In the genomic region with DNA sequence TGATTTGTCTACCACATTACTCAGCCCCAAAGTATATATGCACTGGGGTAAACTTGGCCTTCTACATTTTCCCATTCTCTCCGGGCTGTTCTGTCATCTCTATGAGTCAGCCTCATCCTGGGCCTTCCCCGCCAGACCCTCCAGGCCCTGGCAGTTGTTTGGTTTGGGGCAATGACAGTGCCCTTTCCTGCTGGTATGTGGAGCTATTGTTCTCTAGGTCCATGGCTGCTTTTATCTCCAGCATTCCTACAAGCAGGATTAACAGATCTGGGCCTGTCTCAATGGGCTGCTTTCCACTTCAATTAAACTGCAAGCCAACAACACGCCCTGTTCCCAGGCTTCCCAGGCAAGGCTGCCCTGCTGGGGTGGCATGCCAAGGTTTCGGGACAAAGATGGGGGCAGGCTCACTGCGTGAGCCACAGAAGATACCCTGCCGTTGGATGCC, we compare ENCODE assay signal across 11 cellular contexts.
A peak's percentile ranks its signal among the peaks of the same experiment; 100 is the strongest.
DNase-seq lines count a peak whose midpoint lies in the region; ATAC-seq and TF ChIP-seq lines count a peak whose summit lies in the region.
"Had no signal": no experiment of that assay in that cellular context is flagged by ENCODE, and none has a peak within 500 bp of the region (broad histone marks: within the 10 kb centered on the region; RNA-seq: fewer than 3 reads in every experiment).

No MANE protein-coding gene starts in this region.

- ATAC-seq in effector memory CD8-positive, alpha-beta T cell (replicated peaks), result no peak
- ATAC-seq in GM21390 (IDR thresholded peaks at IDR 0.05; ENCODE audit: unreplicated experiment), result no peak
- ATAC-seq: stimulated activated effector memory CD8-positive, alpha-beta T cell treated with anti-CD3 and anti-CD28 coated beads, Interleukin-12 subunit alpha, Interleukin-12 subunit beta, amount 100 ng/mL, for 72 hours had no signal

- no peak overlapping the region for H3K4me3 Mint-ChIP-seq in effector memory CD8-positive, alpha-beta T cell
- H3K4me3 Mint-ChIP-seq: activated naive CD8-positive, alpha-beta T cell; stimulated activated effector memory CD8-positive, alpha-beta T cell treated with anti-CD3 and anti-CD28 coated beads, Interleukin-12 subunit alpha, Interleukin-12 subunit beta, amount 100 ng/mL, for 72 hours had no signal

- WGBS in hepatocyte (ENCODE audit: low lambda C conversion rate, missing lambda C conversion rate), result 66% methylated on average over 6 of the region's 6 CpGs
- 13% methylated on average over 6 of the region's 6 CpGs for WGBS in suprapubic skin

- H2AFZ ChIP-seq in hepatocyte, result no peak overlapping the region

- H3K79me2 ChIP-seq in hepatocyte, result peaks cover 4% of the 10 kb centered on the region

- no peak overlapping the region for H3K4me3 ChIP-seq in brain microvascular endothelial cell (ENCODE audit: low read depth, low read length)
- H3K4me3 ChIP-seq in hepatocyte, result no peak overlapping the region
- H3K4me3 ChIP-seq in suprapubic skin, result no peak overlapping the region

- in situ Hi-C loops in brain microvascular endothelial cell (cut with HindIII; ENCODE audit: low pct_ligation_motif_present, low sequenced_read_pairs), result no loop called here

- H3K9me3 ChIP-seq in hepatocyte (ENCODE audit: low read depth) (no peaks in the 10 kb centered on the region), suprapubic skin (no peaks in the 10 kb centered on the region)

- H3K36me3 ChIP-seq in brain microvascular endothelial cell (replicated peaks), result no peaks in the 10 kb centered on the region
- H3K36me3 ChIP-seq in hepatocyte (replicated peaks; ENCODE audit: insufficient read depth, low read depth), result no peaks in the 10 kb centered on the region
- no peaks in the 10 kb centered on the region for H3K36me3 ChIP-seq in suprapubic skin

- H3K27ac ChIP-seq in brain microvascular endothelial cell, result no peak overlapping the region
- H3K27ac ChIP-seq in hepatocyte, result peak overlapping the region; percentile 13
- H3K27ac ChIP-seq in suprapubic skin, result peak overlapping the region; percentile 73

- H3K4me1 ChIP-seq in hepatocyte (ENCODE audit: insufficient read depth) (peaks cover 21% of the 10 kb centered on the region), suprapubic skin (peaks cover 48% of the 10 kb centered on the region)

- no peaks in the 10 kb centered on the region for H4K20me1 ChIP-seq in hepatocyte (ENCODE audit: insufficient read depth, poor library complexity, severe bottlenecking)

- H3K9me2 ChIP-seq in hepatocyte (replicated peaks; ENCODE audit: insufficient read depth), result no peaks in the 10 kb centered on the region

- H3K36me3 Mint-ChIP-seq in effector memory CD8-positive, alpha-beta T cell (ENCODE audit: insufficient read depth), result no peaks in the 10 kb centered on the region
- H3K36me3 Mint-ChIP-seq: activated naive CD8-positive, alpha-beta T cell; stimulated activated effector memory CD8-positive, alpha-beta T cell treated with anti-CD3 and anti-CD28 coated beads, Interleukin-12 subunit alpha, Interleukin-12 subunit beta, amount 100 ng/mL, for 72 hours had no signal

- TF ChIP-seq EP300 in suprapubic skin (IDR thresholded peaks at IDR 0.05), result no peak

- no peak for TF ChIP-seq POLR2A in suprapubic skin (IDR thresholded peaks at IDR 0.05)

- no peaks in the 10 kb centered on the region for H3K4me1 Mint-ChIP-seq in effector memory CD8-positive, alpha-beta T cell (ENCODE audit: low read depth in 2 of 2)
- H3K4me1 Mint-ChIP-seq: stimulated activated effector memory CD8-positive, alpha-beta T cell treated with anti-CD3 and anti-CD28 coated beads, Interleukin-12 subunit alpha, Interleukin-12 subunit beta, amount 100 ng/mL, for 72 hours had no signal

- TF ChIP-seq CTCF in brain microvascular endothelial cell (IDR thresholded peaks at IDR 0.05; ENCODE audit: low read depth, low read length, missing control alignments) (no peak), hepatocyte (IDR thresholded peaks at IDR 0.05; ENCODE audit: poor library complexity) (no peak), suprapubic skin (IDR thresholded peaks at IDR 0.05) (no peak)

- no peaks in the 10 kb centered on the region for H3K27me3 Mint-ChIP-seq in effector memory CD8-positive, alpha-beta T cell
- H3K27me3 Mint-ChIP-seq: activated naive CD8-positive, alpha-beta T cell had no signal

- DNase-seq in HS-5 (ENCODE audit: low read depth) (peak; percentile 73), brain microvascular endothelial cell (peak; percentile 51), hepatocyte (ENCODE audit: low spot score) (no peak), suprapubic skin (ENCODE audit: low spot score in 2 of 2) (no peak), NCI-H526 treated with DMSO at 0.1 percent for 48 hours (lab: John Stamatoyannopoulos, UW) (no peak), SKM-1 (lab: John Stamatoyannopoulos, UW; ENCODE audit: unreplicated experiment) (no peak)
- DNase-seq in effector memory CD8-positive, alpha-beta T cell, result no peak
- DNase-seq: activated CD4-positive, CD25-positive, alpha-beta regulatory T cell had no signal

- H3K27ac Mint-ChIP-seq in effector memory CD8-positive, alpha-beta T cell, result no peak overlapping the region
- H3K27ac Mint-ChIP-seq: activated naive CD8-positive, alpha-beta T cell; stimulated activated effector memory CD8-positive, alpha-beta T cell treated with anti-CD3 and anti-CD28 coated beads, Interleukin-12 subunit alpha, Interleukin-12 subunit beta, amount 100 ng/mL, for 72 hours had no signal

- H3K27me3 ChIP-seq in brain microvascular endothelial cell (replicated peaks), result no peaks in the 10 kb centered on the region
- H3K27me3 ChIP-seq in hepatocyte, result no peaks in the 10 kb centered on the region
- H3K27me3 ChIP-seq in suprapubic skin, result no peaks in the 10 kb centered on the region

- peaks cover 2 to 18% of the 10 kb centered on the region in 2 donors for H3K9me3 Mint-ChIP-seq in effector memory CD8-positive, alpha-beta T cell

- no peak overlapping the region for H3K4me2 ChIP-seq in hepatocyte

Comparison
In these comparisons a context has a peak if more than half of its experiments do, and no peak if none do; other contexts are left out.
1. DNase-seq: peak in HS-5 (single experiment) and brain microvascular endothelial cell (single experiment); none in hepatocyte (single experiment), suprapubic skin (0 of 2), NCI-H526 treated with DMSO at 0.1 percent for 48 hours (single experiment), effector memory CD8-positive, alpha-beta T cell (0 of 3) and SKM-1 (single experiment).